27 cellular contexts compared by ENCODE assay signal in the genomic region with DNA sequence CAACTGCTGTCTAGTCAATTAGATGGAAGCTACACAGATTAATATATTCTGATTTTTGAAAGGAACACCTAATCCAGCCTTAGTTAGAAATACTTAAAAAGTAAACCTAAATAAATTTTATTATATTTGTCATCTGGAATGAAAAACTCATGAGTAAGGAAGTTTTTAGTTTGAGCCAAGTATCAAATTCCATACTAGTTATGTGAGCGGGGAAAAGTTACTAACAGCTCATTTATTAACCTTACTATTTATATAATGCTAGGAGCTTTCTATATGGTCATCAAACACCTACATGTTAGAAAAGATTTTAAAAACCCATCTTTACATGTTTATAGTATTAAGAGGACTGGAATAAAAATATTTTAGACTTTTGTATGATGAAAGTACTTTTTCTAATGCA.
"Had no signal": no experiment of that assay in that cellular context is flagged by ENCODE, and none has a peak within 500 bp of the region (broad histone marks: within the 10 kb centered on the region; RNA-seq: fewer than 3 reads in every experiment).

No MANE protein-coding gene starts in this region.

- H3K27ac ChIP-seq: brain microvascular endothelial cell, left ventricle myocardium inferior, ovary, prostate gland, transverse colon, uterus had no signal

- DNase-seq: activated B cell treated with CpG ODN at 0.5 μM for 24 hours; activated CD4-positive, alpha-beta T cell treated with anti-CD3 and anti-CD28 coated beads for 36 hours; activated CD4-positive, alpha-beta T cell treated with anti-CD3 and anti-CD28 coated beads, Interleukin-2, amount 50 U/mL, for 4 hours; activated effector memory CD4-positive, alpha-beta T cell treated with Interleukin-2 at 50 U/mL for 16 hours; activated naive CD4-positive, alpha-beta T cell treated with anti-CD3 and anti-CD28 coated beads, Interleukin-2, amount 50 U/mL, for 16 hours; activated naive CD8-positive, alpha-beta T cell treated with anti-CD3 and anti-CD28 coated beads, Interleukin-2, amount 50 U/mL, for 24 hours; activated T-cell treated with anti-CD3 and anti-CD28 coated beads, Interleukin-2, amount 50 U/mL, for 48 hours; aorta; brain microvascular endothelial cell; caudate nucleus; dermis blood vessel endothelial cell; effector CD8-positive, alpha-beta T cell; immature natural killer cell; kidney glomerular epithelial cell; left ventricle myocardium inferior; midbrain; natural killer cell; ovary; stimulated activated CD4-positive, alpha-beta T cell treated with anti-CD3 and anti-CD28 coated beads, Interleukin-12 subunit alpha, Interleukin-12 subunit beta, amount 100 ng/mL, for 4 hours; stimulated activated CD4-positive, alpha-beta T cell treated with anti-CD3 and anti-CD28 coated beads, Interleukin-1b, Interleukin-23, amount 100 ng/mL, for 48 hours; stimulated activated naive CD8-positive, alpha-beta T cell treated with anti-CD3 and anti-CD28 coated beads, Interleukin-15, amount 100 ng/mL, for 72 hours; SW 1271; T-helper 17 cell; transverse colon; uterus had no signal

- H3K36me3 ChIP-seq: brain microvascular endothelial cell, ovary, prostate gland, transverse colon, uterus had no signal

- H3K4me1 ChIP-seq: left ventricle myocardium inferior, prostate gland, transverse colon, uterus had no signal

- H3K9me3 ChIP-seq: left ventricle myocardium inferior, ovary, prostate gland, transverse colon, uterus had no signal

- H3K4me3 ChIP-seq: left ventricle myocardium inferior, ovary, prostate gland, transverse colon, uterus had no signal

- ATAC-seq: activated CD4-positive, alpha-beta T cell treated with anti-CD3 and anti-CD28 coated beads for 36 hours; activated naive CD8-positive, alpha-beta T cell treated with anti-CD3 and anti-CD28 coated beads, Interleukin-2, amount 50 U/mL, for 24 hours; natural killer cell; stimulated activated effector memory CD8-positive, alpha-beta T cell treated with anti-CD3 and anti-CD28 coated beads, Interleukin-12 subunit alpha, Interleukin-12 subunit beta, amount 100 ng/mL, for 72 hours; stimulated activated naive CD8-positive, alpha-beta T cell treated with anti-CD3 and anti-CD28 coated beads, Interleukin-15, amount 100 ng/mL, for 72 hours; T-helper 17 cell had no signal

- H3K27me3 ChIP-seq: brain microvascular endothelial cell, ovary, transverse colon, uterus had no signal
